ENCODE assay signal across 9 cellular contexts in genomic region chr3:29440321-29441019, GRCh38.
A peak's percentile ranks its signal among the peaks of the same experiment; 100 is the strongest.
DNase-seq lines count a peak whose midpoint lies in the region; ATAC-seq, FAIRE-seq and TF ChIP-seq lines count a peak whose summit lies in the region.
"Had no signal": no experiment of that assay in that cellular context is flagged by ENCODE, and none has a peak within 500 bp of the region (broad histone marks: within the 10 kb centered on the region; RNA-seq: fewer than 3 reads in every experiment).

No MANE protein-coding gene starts in this region.

- no peaks in the 10 kb centered on the region for H3K9me3 ChIP-seq in kidney (ENCODE audit: control insufficient read depth in 1 of 2, low read length in 2 of 2)
- no peaks in the 10 kb centered on the region for H3K9me3 ChIP-seq in stomach

- H3K4me3 ChIP-seq in kidney (ENCODE audit: low read length in 2 of 2) = peak overlapping the region; percentile 31 to 63
- H3K4me3 ChIP-seq in stomach = peak overlapping the region; percentile 7 to 31 (median 26)

- WGBS in stomach, 5 donors = 7 to 35% (median 14%) methylated on average over 11 of the region's 11 CpGs

- intact Hi-C loops in kidney (cut with DNase I) = no loop called here
- intact Hi-C loops in stomach (cut with DNase I; ENCODE audit: low total_unique reads) = no loop called here

- H3K36me3 ChIP-seq in kidney (ENCODE audit: control insufficient read depth in 1 of 2, insufficient read depth in 2 of 2, low read length in 2 of 2) (no peaks in the 10 kb centered on the region), stomach (peaks cover 0 to 1% (median 0%) of the 10 kb centered on the region in 4 donors)

- peak; percentile 3 for DNase-seq in NCI-H82 (lab: John Stamatoyannopoulos, UW)
- DNase-seq in NCI-H82 treated with DMSO at 0.1 percent for 48 hours (lab: John Stamatoyannopoulos, UW; ENCODE audit: unreplicated experiment) = no peak
- peak; percentile 41 for DNase-seq in kidney
- DNase-seq in stomach = no peak
- no peak for DNase-seq in SIG-M5 treated with dmso at 0.1 percent for 504 hours (lab: John Stamatoyannopoulos, UW; ENCODE audit: unreplicated experiment)
- no peak for DNase-seq in GM19238 (ENCODE audit: insufficient read length, low spot score)
- DNase-seq: activated CD4-positive, alpha-beta T cell treated with anti-CD3 and anti-CD28 coated beads, Interleukin-2, amount 10 ng/mL, durations not matched to agents 7 days and 5 days had no signal

- no peak overlapping the region for H3K9ac ChIP-seq in kidney (ENCODE audit: low read length in 2 of 2)

- H3K4me1 ChIP-seq in kidney (ENCODE audit: control insufficient read depth in 1 of 2, insufficient read depth in 1 of 2, low read depth in 1 of 2, low read length in 2 of 2) (no peaks in the 10 kb centered on the region), stomach (peaks cover 0 to 6% (median 3%) of the 10 kb centered on the region in 4 donors)

- no peaks in the 10 kb centered on the region for H3K27me3 ChIP-seq in stomach

- TF ChIP-seq POLR2A in stomach (IDR thresholded peaks at IDR 0.05) = no peak

- TF ChIP-seq EP300 in stomach (IDR thresholded peaks at IDR 0.05) = no peak

- TF ChIP-seq CTCF in VCaP (conservative IDR thresholded peaks at IDR 0.05) = no peak
- TF ChIP-seq CTCF in kidney (IDR thresholded peaks at IDR 0.05; ENCODE audit: borderline replicate concordance, extremely low read depth, insufficient read depth) = no peak
- TF ChIP-seq CTCF in stomach (IDR thresholded peaks at IDR 0.05) = no peak

- H3K27ac ChIP-seq in VCaP (peak overlapping the region; percentile 58), kidney (ENCODE audit: low read depth in 2 of 2, low read length in 2 of 2) (peak overlapping the region in 1 of 2 donors; percentile 13), stomach (no peak overlapping the region)

- no peak for FAIRE-seq in kidney (lab: Jason Lieb, UNC)

- no peak for ATAC-seq in HG02763 (IDR thresholded peaks at IDR 0.05; ENCODE audit: unreplicated experiment)

Comparison
In these comparisons a context has a peak if more than half of its experiments do, and no peak if none do; other contexts are left out.
1. DNase-seq: peak in NCI-H82 (single experiment) and kidney (single experiment); none in NCI-H82 treated with DMSO at 0.1 percent for 48 hours (single experiment), stomach (single experiment), SIG-M5 treated with dmso at 0.1 percent for 504 hours (single experiment) and GM19238 (single experiment).